In genomic region chr10:103792547-103792946, GRCh38 we compare ENCODE assay signal across 19 cellular contexts.
DNase-seq lines count a peak whose midpoint lies in the region; ATAC-seq and TF ChIP-seq lines count a peak whose summit lies in the region.
"Had no signal": no experiment of that assay in that cellular context is flagged by ENCODE, and none has a peak within 500 bp of the region (broad histone marks: within the 10 kb centered on the region; RNA-seq: fewer than 3 reads in every experiment).

No MANE protein-coding gene starts in this region.

- in situ Hi-C loops in transverse colon (cut with MboI; ENCODE audit: low pct_ligation_motif_present in 1 of 4, low pct_unique_long_range_greater_than_20kb in 1 of 4, low sequenced_read_pairs in 3 of 4): no loop called here

- H3K27me3 ChIP-seq in breast epithelium (no peaks in the 10 kb centered on the region), RWPE2 (ENCODE audit: insufficient read depth, poor library complexity, severe bottlenecking) (no peaks in the 10 kb centered on the region), transverse colon (no peaks in the 10 kb centered on the region)
- H3K27me3 ChIP-seq: neural progenitor cell had no signal

- H3K36me3 ChIP-seq in breast epithelium: no peaks in the 10 kb centered on the region
- peaks cover 57% of the 10 kb centered on the region for H3K36me3 ChIP-seq in RWPE2 (ENCODE audit: low read depth)
- H3K36me3 ChIP-seq in transverse colon: no peaks in the 10 kb centered on the region
- H3K36me3 ChIP-seq: neural progenitor cell had no signal

- no peaks in the 10 kb centered on the region for H3K27me3 Mint-ChIP-seq in MCF 10A (ENCODE audit: insufficient read depth, unreplicated experiment)

- peak overlapping the region; percentile 54 to 71 for H3K27ac ChIP-seq in breast epithelium
- peak overlapping the region; percentile 33 for H3K27ac ChIP-seq in RWPE2 (ENCODE audit: poor library complexity, severe bottlenecking)
- peak overlapping the region; percentile 82 to 89 (median 86) for H3K27ac ChIP-seq in transverse colon
- H3K27ac ChIP-seq: neural progenitor cell had no signal

- no peaks in the 10 kb centered on the region for H3K9me3 ChIP-seq in breast epithelium
- no peaks in the 10 kb centered on the region for H3K9me3 ChIP-seq in RWPE2 (ENCODE audit: severe bottlenecking)
- no peaks in the 10 kb centered on the region for H3K9me3 ChIP-seq in transverse colon

- H3K9me3 Mint-ChIP-seq in MCF 10A (ENCODE audit: unreplicated experiment): no peaks in the 10 kb centered on the region
- H3K9me3 Mint-ChIP-seq: neural progenitor cell had no signal

- DNase-seq in breast epithelium (ENCODE audit: low spot score in 2 of 2): no peak
- no peak for DNase-seq in MCF 10A (ENCODE audit: unreplicated experiment)
- DNase-seq in RWPE2 (ENCODE audit: low spot score): no peak
- peak; percentile 21 for DNase-seq in fibroblast of the aortic adventitia (ENCODE audit: low read depth)
- DNase-seq in transverse colon: no peak
- no peak for DNase-seq in activated T-cell treated with anti-CD3 and anti-CD28 coated beads for 4 hours
- DNase-seq: ACHN; activated CD4-positive, alpha-beta T cell treated with anti-CD3 and anti-CD28 coated beads for 1 hour; activated CD8-positive, alpha-beta memory T cell treated with anti-CD3 and anti-CD28 coated beads, Interleukin-2, amount 10 ng/mL, durations not matched to agents 7 days and 5 days; activated effector memory CD4-positive, alpha-beta T cell treated with anti-CD3 and anti-CD28 coated beads, Interleukin-2, amount 50 U/mL, for 16 hours; anterior cingulate cortex; head of caudate nucleus; NCI-H2029 treated with DMSO at 0.1 percent for 48 hours; NCI-H524; stimulated activated naive CD4-positive, alpha-beta T cell treated with Interleukin-2 at 50 U/mL for 16 hours; T-helper 9 cell had no signal

- no peak for TF ChIP-seq POLR2A in breast epithelium (IDR thresholded peaks at IDR 0.05)
- TF ChIP-seq POLR2A in transverse colon (IDR thresholded peaks at IDR 0.05): no peak

- BruUV-seq in MCF 10A (replicated peaks; lab: Mats Ljungman, UMichigan): no TSS peak

- POLR2A ChIA-PET in MCF 10A (lab: Yijun Ruan, JAX): interaction anchor here (0.8 to 2.0 kb wide), 3 partner anchors 10 to 82 kb away, joined by 3 to 6 read pairs (median 3); partner anchors contain the start of gene SH3PXD2A

- H3K4me3 Mint-ChIP-seq in MCF 10A (ENCODE audit: unreplicated experiment): no peak overlapping the region
- H3K4me3 Mint-ChIP-seq: activated CD8-positive, alpha-beta memory T cell treated with anti-CD3 and anti-CD28 coated beads, Interleukin-2, amount 10 ng/mL, durations not matched to agents 7 days and 5 days; neural progenitor cell had no signal

- peaks cover 7% of the 10 kb centered on the region for H3K4me1 Mint-ChIP-seq in MCF 10A (ENCODE audit: insufficient read depth, unreplicated experiment)
- H3K4me1 Mint-ChIP-seq: neural progenitor cell had no signal

- intact Hi-C loops in breast epithelium (cut with DNase I; ENCODE audit: low total_unique reads): no loop called here
- intact Hi-C loops in MCF 10A (cut with micrococcal nuclease): no loop called here
- intact Hi-C loops in transverse colon (cut with DNase I; ENCODE audit: low total_unique reads): no loop called here

- H3K4me3 ChIP-seq in breast epithelium: no peak overlapping the region
- H3K4me3 ChIP-seq in RWPE2 (ENCODE audit: severe bottlenecking): no peak overlapping the region
- H3K4me3 ChIP-seq in fibroblast of the aortic adventitia (ENCODE audit: low read depth, low read length): no peak overlapping the region
- H3K4me3 ChIP-seq in transverse colon: no peak overlapping the region
- H3K4me3 ChIP-seq: neural progenitor cell had no signal

- no peak for TF ChIP-seq CTCF in breast epithelium (IDR thresholded peaks at IDR 0.05)
- no peak for TF ChIP-seq CTCF in MCF 10A (IDR thresholded peaks at IDR 0.05; ENCODE audit: unreplicated experiment)
- TF ChIP-seq CTCF in RWPE2 (IDR thresholded peaks at IDR 0.05; ENCODE audit: poor library complexity, severe bottlenecking): no peak
- no peak for TF ChIP-seq CTCF in fibroblast of the aortic adventitia (IDR thresholded peaks at IDR 0.05; ENCODE audit: insufficient read depth, low read length)
- no peak for TF ChIP-seq CTCF in transverse colon (IDR thresholded peaks at IDR 0.05)

- peak; percentile 44; the same call in 2 of the 3 replicates for ATAC-seq in RWPE2 (ENCODE audit: low read depth)
- no peak for ATAC-seq in GM19324 (IDR thresholded peaks at IDR 0.05; ENCODE audit: low FRiP score, unreplicated experiment)
- ATAC-seq in GM19395 (IDR thresholded peaks at IDR 0.05; ENCODE audit: unreplicated experiment): no peak
- ATAC-seq: activated CD8-positive, alpha-beta memory T cell treated with anti-CD3 and anti-CD28 coated beads, Interleukin-2, amount 10 ng/mL, durations not matched to agents 7 days and 5 days had no signal

- no peak for TF ChIP-seq EP300 in transverse colon (IDR thresholded peaks at IDR 0.05; ENCODE audit: low read depth)

- H3K4me1 ChIP-seq in breast epithelium (no peaks in the 10 kb centered on the region), RWPE2 (ENCODE audit: insufficient read depth, poor library complexity, severe bottlenecking) (peaks cover 19% of the 10 kb centered on the region), transverse colon (peaks cover 21 to 80% (median 58%) of the 10 kb centered on the region in 4 donors)
- H3K4me1 ChIP-seq: neural progenitor cell had no signal

- WGBS in transverse colon (ENCODE audit: low coverage in 1 of 2), 2 donors: 72% methylated on average over 2 of the region's 2 CpGs; no CpG with 5 or more reads in 1 of the 2 donors

- CTCF ChIA-PET in MCF 10A (lab: Yijun Ruan, JAX): interaction anchor here (0.8 to 1.7 kb wide), 2 partner anchors 12 to 61 kb away, joined by 5 read pairs; no protein-coding TSS in a partner anchor

- H3K36me3 Mint-ChIP-seq in MCF 10A (ENCODE audit: insufficient read depth, unreplicated experiment): peaks cover 13% of the 10 kb centered on the region
- H3K36me3 Mint-ChIP-seq: activated CD8-positive, alpha-beta memory T cell treated with anti-CD3 and anti-CD28 coated beads, Interleukin-2, amount 10 ng/mL, durations not matched to agents 7 days and 5 days; neural progenitor cell had no signal

- H3K27ac Mint-ChIP-seq in MCF 10A (ENCODE audit: low read depth, unreplicated experiment): no peak overlapping the region
- H3K27ac Mint-ChIP-seq: activated CD8-positive, alpha-beta memory T cell treated with anti-CD3 and anti-CD28 coated beads, Interleukin-2, amount 10 ng/mL, durations not matched to agents 7 days and 5 days; neural progenitor cell had no signal

Comparison
In these comparisons a context has a peak if more than half of its experiments do, and no peak if none do; other contexts are left out.
1. H3K27ac ChIP-seq: peak in every context shown above with its lines; median percentile 86 in transverse colon; 62 in breast epithelium; 33 in RWPE2.